ENCODE assay signal across 12 cellular contexts in the genomic region with DNA sequence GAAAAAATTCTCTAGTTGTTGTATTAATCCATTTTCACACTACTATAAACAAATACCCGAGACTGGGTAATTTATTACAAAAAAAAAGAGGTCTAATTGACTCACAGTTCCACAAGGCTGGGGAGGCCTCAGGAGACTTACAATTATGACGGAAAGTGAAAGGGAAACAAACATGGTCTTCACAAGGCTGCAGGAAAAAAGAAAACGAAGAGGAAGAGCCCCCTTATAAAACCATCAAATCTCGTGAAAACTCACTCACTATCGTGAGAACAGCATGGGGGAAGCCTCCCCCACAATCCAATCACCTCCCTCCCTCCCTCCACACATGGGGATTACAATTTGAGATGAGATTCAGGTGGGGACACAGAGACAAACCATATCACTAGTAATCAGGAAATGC.
DNase-seq lines count a peak whose midpoint lies in the region; ATAC-seq and TF ChIP-seq lines count a peak whose summit lies in the region.
"Had no signal": no experiment of that assay in that cellular context is flagged by ENCODE, and none has a peak within 500 bp of the region (broad histone marks: within the 10 kb centered on the region; RNA-seq: fewer than 3 reads in every experiment).

No MANE protein-coding gene starts in this region.

- no peaks in the 10 kb centered on the region for H4K20me1 ChIP-seq in GM23338 (replicated peaks; ENCODE audit: insufficient read depth)

- intact Hi-C loops in Right ventricle myocardium superior (cut with DNase I) (no loop called here), Right ventricle myocardium inferior (cut with DNase I) (no loop called here), activated B cell treated with CpG ODN at 0.5 μM for 24 hours (cut with micrococcal nuclease) (loop anchor here (2.0 kb wide), 1 partner anchor 64 kb away; a partner anchor contains a TSS)

- no peaks in the 10 kb centered on the region for H3K4me1 ChIP-seq in GM23338 (ENCODE audit: insufficient read depth)

- H3K36me3 ChIP-seq in GM23338 (ENCODE audit: insufficient read depth), result no peaks in the 10 kb centered on the region

- DNase-seq in Right ventricle myocardium superior (no peak), Right ventricle myocardium inferior (ENCODE audit: missing footprints) (no peak), activated B cell treated with CpG ODN at 0.5 μM for 24 hours (no peak), GM23338 (ENCODE audit: low spot score) (no peak), left lobe of liver (ENCODE audit: low spot score) (no peak), UCSD-AML1 (lab: John Stamatoyannopoulos, UW; ENCODE audit: unreplicated experiment) (no peak)
- DNase-seq in stimulated activated naive CD8-positive, alpha-beta T cell treated with anti-CD3 and anti-CD28 coated beads, Interleukin-15, amount 100 ng/mL, for 72 hours, result no peak
- DNase-seq: C1 segment of cervical spinal cord, GM23248, left cardiac atrium had no signal

- H3K9me3 Mint-ChIP-seq in activated B cell treated with CpG ODN at 0.5 μM for 24 hours (no peaks in the 10 kb centered on the region), GM23338 (no peaks in the 10 kb centered on the region; the same call in 2 of the 3 replicates)
- no peaks in the 10 kb centered on the region for H3K9me3 Mint-ChIP-seq in stimulated activated naive CD8-positive, alpha-beta T cell treated with anti-CD3 and anti-CD28 coated beads, Interleukin-15, amount 100 ng/mL, for 72 hours

- no peak overlapping the region for H3K4me3 ChIP-seq in GM23338
- H3K4me3 ChIP-seq: GM23248 had no signal

- H3K27me3 Mint-ChIP-seq in activated B cell treated with CpG ODN at 0.5 μM for 24 hours, result no peaks in the 10 kb centered on the region
- H3K27me3 Mint-ChIP-seq in stimulated activated naive CD8-positive, alpha-beta T cell treated with anti-CD3 and anti-CD28 coated beads, Interleukin-15, amount 100 ng/mL, for 72 hours, result no peaks in the 10 kb centered on the region
- H3K27me3 Mint-ChIP-seq in GM23338 (ENCODE audit: insufficient read depth, low read depth, poor library complexity), result peaks cover 9% of the 10 kb centered on the region

- no peaks in the 10 kb centered on the region for H3K79me2 ChIP-seq in GM23338 (replicated peaks; ENCODE audit: insufficient read depth)

- CTCF ChIA-PET in activated B cell treated with CpG ODN at 0.5 μM for 24 hours (lab: Charles Lee), result no interaction called here

- TF ChIP-seq CTCF in activated B cell treated with CpG ODN at 0.5 μM for 24 hours (IDR thresholded peaks at IDR 0.05) (no peak), GM23338 (conservative IDR thresholded peaks at IDR 0.05; ENCODE audit: low read depth in 2 of 2) (no peak)

- H3F3A ChIP-seq in GM23338 (replicated peaks; ENCODE audit: low read depth), result no peaks in the 10 kb centered on the region

- H3K4me3 Mint-ChIP-seq in activated B cell treated with CpG ODN at 0.5 μM for 24 hours (peak overlapping the region; percentile 53), GM23338 (no peak overlapping the region)
- H3K4me3 Mint-ChIP-seq in stimulated activated naive CD8-positive, alpha-beta T cell treated with anti-CD3 and anti-CD28 coated beads, Interleukin-15, amount 100 ng/mL, for 72 hours, result peak overlapping the region; percentile 0 to 33

- no peak overlapping the region for H3K4me2 ChIP-seq in GM23338

- H3K36me3 Mint-ChIP-seq in activated B cell treated with CpG ODN at 0.5 μM for 24 hours (ENCODE audit: low read depth), result no peaks in the 10 kb centered on the region
- no peaks in the 10 kb centered on the region for H3K36me3 Mint-ChIP-seq in GM23338 (ENCODE audit: low read depth)

- peak; percentile 39 for ATAC-seq in Right ventricle myocardium superior (ENCODE audit: poor library complexity)
- no peak for ATAC-seq in Right ventricle myocardium inferior
- ATAC-seq in HG02970 (IDR thresholded peaks at IDR 0.05; ENCODE audit: low FRiP score, unreplicated experiment), result peak; percentile 57
- ATAC-seq in activated B cell treated with CpG ODN at 0.5 μM for 24 hours (ENCODE audit: low read depth), result peak; percentile 69
- ATAC-seq in stimulated activated naive CD8-positive, alpha-beta T cell treated with anti-CD3 and anti-CD28 coated beads, Interleukin-15, amount 100 ng/mL, for 72 hours, result no peak
- ATAC-seq in GM23338, result no peak
- ATAC-seq in left lobe of liver, result no peak

- no peaks in the 10 kb centered on the region for H3K27me3 ChIP-seq in GM23338 (ENCODE audit: insufficient read depth)

- H3K27ac Mint-ChIP-seq in activated B cell treated with CpG ODN at 0.5 μM for 24 hours (peak overlapping the region; percentile 32), GM23338 (no peak overlapping the region)
- peak overlapping the region; percentile 40 to 45 for H3K27ac Mint-ChIP-seq in stimulated activated naive CD8-positive, alpha-beta T cell treated with anti-CD3 and anti-CD28 coated beads, Interleukin-15, amount 100 ng/mL, for 72 hours

- POLR2A ChIA-PET in activated B cell treated with CpG ODN at 0.5 μM for 24 hours (lab: Charles Lee), result no interaction called here

- no peak overlapping the region for H3K27ac ChIP-seq in GM23338 (ENCODE audit: low read depth)
- H3K27ac ChIP-seq: GM23248, VCaP had no signal

- no peak overlapping the region for H2AFZ ChIP-seq in GM23338
- H2AFZ ChIP-seq: GM23248 had no signal

- peaks cover 2% of the 10 kb centered on the region; the same call in 1 of the 2 replicates for H3K9me2 ChIP-seq in GM23338 (ENCODE audit: insufficient read depth)

- H3K4me1 Mint-ChIP-seq in activated B cell treated with CpG ODN at 0.5 μM for 24 hours, result peaks cover 10% of the 10 kb centered on the region
- peaks cover 7% of the 10 kb centered on the region for H3K4me1 Mint-ChIP-seq in stimulated activated naive CD8-positive, alpha-beta T cell treated with anti-CD3 and anti-CD28 coated beads, Interleukin-15, amount 100 ng/mL, for 72 hours
- no peaks in the 10 kb centered on the region for H3K4me1 Mint-ChIP-seq in GM23338

TF ChIP-seq in GM23338, 12 proteins besides CTCF, POLR2A, EP300 and RAD21 (continues in another document):
- TF ChIP-seq ZNF331 (CRISPR knock-in tag; IDR thresholded peaks at IDR 0.05; ENCODE audit: low read depth) (no peak), NANOG (IDR thresholded peaks at IDR 0.05; ENCODE audit: borderline replicate concordance) (no peak), CREB1 (CRISPR knock-in tag; IDR thresholded peaks at IDR 0.05; ENCODE audit: low read depth) (no peak), EZH2phosphoT487 (IDR thresholded peaks at IDR 0.05; ENCODE audit: unreplicated experiment) (no peak)
- TF ChIP-seq, protein P1, sequence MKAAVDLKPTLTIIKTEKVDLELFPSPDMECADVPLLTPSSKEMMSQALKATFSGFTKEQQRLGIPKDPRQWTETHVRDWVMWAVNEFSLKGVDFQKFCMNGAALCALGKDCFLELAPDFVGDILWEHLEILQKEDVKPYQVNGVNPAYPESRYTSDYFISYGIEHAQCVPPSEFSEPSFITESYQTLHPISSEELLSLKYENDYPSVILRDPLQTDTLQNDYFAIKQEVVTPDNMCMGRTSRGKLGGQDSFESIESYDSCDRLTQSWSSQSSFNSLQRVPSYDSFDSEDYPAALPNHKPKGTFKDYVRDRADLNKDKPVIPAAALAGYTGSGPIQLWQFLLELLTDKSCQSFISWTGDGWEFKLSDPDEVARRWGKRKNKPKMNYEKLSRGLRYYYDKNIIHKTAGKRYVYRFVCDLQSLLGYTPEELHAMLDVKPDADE (IDR thresholded peaks at IDR 0.05), result no peak

Comparison
In these comparisons a context has a peak if more than half of its experiments do, and no peak if none do; other contexts are left out.
1. ATAC-seq: peak in Right ventricle myocardium superior (single experiment), HG02970 (single experiment) and activated B cell treated with CpG ODN at 0.5 μM for 24 hours (single experiment); none in Right ventricle myocardium inferior (single experiment), stimulated activated naive CD8-positive, alpha-beta T cell treated with anti-CD3 and anti-CD28 coated beads, Interleukin-15, amount 100 ng/mL, for 72 hours (single experiment), GM23338 (single experiment) and left lobe of liver (single experiment).